In the genomic region with DNA sequence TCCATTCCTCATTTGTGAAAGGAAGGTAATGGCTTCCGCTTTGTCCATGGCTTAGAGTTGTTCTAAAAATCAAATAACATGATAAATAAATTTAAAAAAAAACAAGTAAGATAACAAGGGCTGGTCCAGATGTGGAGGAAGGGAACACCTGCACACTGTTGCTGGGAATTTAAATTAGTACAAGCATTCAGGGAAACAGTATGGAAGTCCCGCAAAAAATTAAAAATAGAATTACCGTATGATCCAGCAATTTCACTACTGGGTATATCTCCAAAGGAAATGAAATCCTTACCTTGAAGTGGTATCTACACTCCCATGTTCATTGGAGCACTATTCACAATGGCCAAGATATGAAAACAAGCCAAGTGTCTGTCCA, we compare ENCODE assay signal across 12 cellular contexts. TPM values are rescaled to one million over a fixed set of nuclear protein-coding genes. Genes with fewer than 3 reads are reported as not detected.
A peak's percentile ranks its signal among the peaks of the same experiment; 100 is the strongest.
DNase-seq lines count a peak whose midpoint lies in the region; ATAC-seq and TF ChIP-seq lines count a peak whose summit lies in the region.
"Had no signal": no experiment of that assay in that cellular context is flagged by ENCODE, and none has a peak within 500 bp of the region (broad histone marks: within the 10 kb centered on the region; RNA-seq: fewer than 3 reads in every experiment).

No MANE protein-coding gene starts in this region.

- no peaks in the 10 kb centered on the region for H3K27me3 Mint-ChIP-seq in activated T-cell treated with anti-CD3 and anti-CD28 coated beads, Interleukin-2, amount 50 U/mL, for 4 hours (ENCODE audit: low read depth)
- no peaks in the 10 kb centered on the region for H3K27me3 Mint-ChIP-seq in activated CD4-positive, alpha-beta memory T cell treated with anti-CD3 and anti-CD28 coated beads for 36 hours
- no peaks in the 10 kb centered on the region for H3K27me3 Mint-ChIP-seq in memory B cell
- H3K27me3 Mint-ChIP-seq in type B pancreatic cell: no peaks in the 10 kb centered on the region

- no peaks in the 10 kb centered on the region for H3K9me3 ChIP-seq in right cardiac atrium (ENCODE audit: control insufficient read depth, low read length)

- no peak overlapping the region for H3K27ac ChIP-seq in right cardiac atrium (ENCODE audit: low read length)
- H3K27ac ChIP-seq: foreskin keratinocyte had no signal

- peaks cover 91% of the 10 kb centered on the region for H3K4me1 Mint-ChIP-seq in activated T-cell treated with anti-CD3 and anti-CD28 coated beads, Interleukin-2, amount 50 U/mL, for 4 hours (ENCODE audit: low read depth)
- H3K4me1 Mint-ChIP-seq in activated CD4-positive, alpha-beta memory T cell treated with anti-CD3 and anti-CD28 coated beads for 36 hours (ENCODE audit: low read depth): peaks cover 86% of the 10 kb centered on the region
- H3K4me1 Mint-ChIP-seq in memory B cell: peaks cover 63% of the 10 kb centered on the region
- peaks cover 35% of the 10 kb centered on the region for H3K4me1 Mint-ChIP-seq in type B pancreatic cell (ENCODE audit: unreplicated experiment)

- TF ChIP-seq CTCF in type B pancreatic cell (conservative IDR thresholded peaks at IDR 0.05): no peak

- peaks cover 13% of the 10 kb centered on the region for H3K4me1 ChIP-seq in right cardiac atrium (ENCODE audit: control insufficient read depth, insufficient read depth, low read length)
- H3K4me1 ChIP-seq: foreskin keratinocyte had no signal

- DNase-seq in activated T-cell treated with anti-CD3 and anti-CD28 coated beads, Interleukin-2, amount 50 U/mL, for 4 hours: no peak
- no peak for DNase-seq in activated T-cell treated with anti-CD3 and anti-CD28 coated beads, Interleukin-2, amount 50 U/mL, for 48 hours
- DNase-seq in activated CD4-positive, alpha-beta memory T cell treated with anti-CD3 and anti-CD28 coated beads for 36 hours: no peak
- DNase-seq in memory B cell (ENCODE audit: low spot score in 2 of 2) (no peak), type B pancreatic cell (ENCODE audit: extremely low spot score, unreplicated experiment) (no peak), right cardiac atrium (no peak), NCI-H446 treated with DMSO at 0.1 percent for 48 hours (lab: John Stamatoyannopoulos, UW) (no peak)
- DNase-seq: DMS79 treated with DMSO at 0.1 percent for 48 hours, foreskin keratinocyte, GOT3, NCI-H2081 treated with DMSO at 0.1 percent for 48 hours had no signal

- peak overlapping the region; percentile 100 for H3K27ac Mint-ChIP-seq in activated CD4-positive, alpha-beta memory T cell treated with anti-CD3 and anti-CD28 coated beads for 36 hours
- H3K27ac Mint-ChIP-seq in memory B cell (peak overlapping the region; percentile 95), type B pancreatic cell (no peak overlapping the region)

- no peak overlapping the region for H3K4me3 ChIP-seq in right cardiac atrium (ENCODE audit: low read length)

- no peak for ATAC-seq in activated T-cell treated with anti-CD3 and anti-CD28 coated beads, Interleukin-2, amount 50 U/mL, for 4 hours
- ATAC-seq in memory B cell (ENCODE audit: low read depth) (no peak), GM18511 (IDR thresholded peaks at IDR 0.05; ENCODE audit: unreplicated experiment) (no peak), right cardiac atrium (no peak)
- ATAC-seq: foreskin keratinocyte had no signal

- peak overlapping the region; percentile 84 for H3K4me3 Mint-ChIP-seq in activated T-cell treated with anti-CD3 and anti-CD28 coated beads, Interleukin-2, amount 50 U/mL, for 4 hours
- peak overlapping the region; percentile 91 for H3K4me3 Mint-ChIP-seq in activated CD4-positive, alpha-beta memory T cell treated with anti-CD3 and anti-CD28 coated beads for 36 hours
- H3K4me3 Mint-ChIP-seq in memory B cell (peak overlapping the region; percentile 83), type B pancreatic cell (peak overlapping the region; percentile 7)

- CTCF ChIA-PET in activated CD4-positive, alpha-beta memory T cell treated with anti-CD3 and anti-CD28 coated beads for 36 hours (lab: Charles Lee): interaction anchor here (1.0 to 2.5 kb wide), 3 partner anchors 8 to 130 kb away, joined by 3 to 20 read pairs (median 10); no protein-coding TSS in a partner anchor

- intact Hi-C loops in activated CD4-positive, alpha-beta memory T cell treated with anti-CD3 and anti-CD28 coated beads for 36 hours (cut with micrococcal nuclease): loop anchor here (2.0 kb wide), 1 partner anchor 17 kb away; no protein-coding TSS in a partner anchor
- intact Hi-C loops in right cardiac atrium (cut with DNase I): loop anchor here in 2 of 4 donors (5.0 to 10.0 kb wide), 4 partner anchors 45 to 195 kb away; a partner anchor contains a TSS

- H3K9me3 Mint-ChIP-seq in activated T-cell treated with anti-CD3 and anti-CD28 coated beads, Interleukin-2, amount 50 U/mL, for 4 hours: no peaks in the 10 kb centered on the region
- H3K9me3 Mint-ChIP-seq in activated CD4-positive, alpha-beta memory T cell treated with anti-CD3 and anti-CD28 coated beads for 36 hours: peaks cover 4% of the 10 kb centered on the region
- H3K9me3 Mint-ChIP-seq in memory B cell (peaks cover 2% of the 10 kb centered on the region), type B pancreatic cell (no peaks in the 10 kb centered on the region)

- POLR2A ChIA-PET in activated CD4-positive, alpha-beta memory T cell treated with anti-CD3 and anti-CD28 coated beads for 36 hours (lab: Charles Lee): interaction anchor here (0.6 to 2.6 kb wide), 8 partner anchors 9 to 83 kb away, joined by 3 to 28 read pairs (median 10); a partner anchor contains a TSS

- H3K27me3 ChIP-seq in right cardiac atrium (ENCODE audit: control insufficient read depth, insufficient read depth): no peaks in the 10 kb centered on the region
- H3K27me3 ChIP-seq: foreskin keratinocyte had no signal

- whole genome bisulfite sequencing in right cardiac atrium: 80% methylated on average over 3 of the region's 3 CpGs

- H3K36me3 Mint-ChIP-seq in activated T-cell treated with anti-CD3 and anti-CD28 coated beads, Interleukin-2, amount 50 U/mL, for 4 hours (ENCODE audit: insufficient read depth): peaks cover 2% of the 10 kb centered on the region
- peaks cover 4% of the 10 kb centered on the region for H3K36me3 Mint-ChIP-seq in activated CD4-positive, alpha-beta memory T cell treated with anti-CD3 and anti-CD28 coated beads for 36 hours
- H3K36me3 Mint-ChIP-seq in memory B cell (peaks cover 2% of the 10 kb centered on the region), type B pancreatic cell (no peaks in the 10 kb centered on the region)

RNA-seq across cellular contexts. Expression of a gene that starts 17.6 kb away (rescaled TPM):
- 10 to 100 TPM; 16.7 to 19.3 (median 18.0) TPM for total RNA-seq in activated T-cell treated with anti-CD3 and anti-CD28 coated beads, Interleukin-2, amount 50 U/mL, for 4 hours
- 100 to 1,000 TPM; 164 to 169 TPM for total RNA-seq in activated CD4-positive, alpha-beta memory T cell treated with anti-CD3 and anti-CD28 coated beads for 36 hours
- total RNA-seq in type B pancreatic cell (ENCODE audit: low replicate concordance): 31.2 and 52.0 TPM in 2 replicates
- total RNA-seq in right cardiac atrium: 10 to 100 TPM; 27.3 to 42.1 (median 32.7) TPM
- 23.6 TPM for polyA plus RNA-seq in right cardiac atrium

RNA-seq across cellular contexts. Expression of a gene that starts 43.8 kb away (rescaled TPM):
- total RNA-seq in activated T-cell treated with anti-CD3 and anti-CD28 coated beads, Interleukin-2, amount 50 U/mL, for 4 hours: 10 to 100 TPM; 41.0 to 48.0 (median 42.4) TPM
- total RNA-seq in activated CD4-positive, alpha-beta memory T cell treated with anti-CD3 and anti-CD28 coated beads for 36 hours: 10 to 100 TPM; 69.9 to 72.6 TPM
- 6.0 and 6.5 TPM in 2 replicates for total RNA-seq in type B pancreatic cell (ENCODE audit: low replicate concordance)
- 10 to 100 TPM in 1 of 4 donors, 1 to 10 TPM in 3; 6.8 to 15.8 (median 8.6) TPM for total RNA-seq in right cardiac atrium
- polyA plus RNA-seq in right cardiac atrium: 3.5 TPM

Comparison
In these comparisons a context has a peak if more than half of its experiments do, and no peak if none do; other contexts are left out.
1. H3K4me3 Mint-ChIP-seq: peak in every context shown above with its lines; median percentile 91 in activated CD4-positive, alpha-beta memory T cell treated with anti-CD3 and anti-CD28 coated beads for 36 hours; 84 in activated T-cell treated with anti-CD3 and anti-CD28 coated beads, Interleukin-2, amount 50 U/mL, for 4 hours; 83 in memory B cell; 7 in type B pancreatic cell.